Comparison of ENCODE assay signal across 10 cellular contexts in the genomic region with DNA sequence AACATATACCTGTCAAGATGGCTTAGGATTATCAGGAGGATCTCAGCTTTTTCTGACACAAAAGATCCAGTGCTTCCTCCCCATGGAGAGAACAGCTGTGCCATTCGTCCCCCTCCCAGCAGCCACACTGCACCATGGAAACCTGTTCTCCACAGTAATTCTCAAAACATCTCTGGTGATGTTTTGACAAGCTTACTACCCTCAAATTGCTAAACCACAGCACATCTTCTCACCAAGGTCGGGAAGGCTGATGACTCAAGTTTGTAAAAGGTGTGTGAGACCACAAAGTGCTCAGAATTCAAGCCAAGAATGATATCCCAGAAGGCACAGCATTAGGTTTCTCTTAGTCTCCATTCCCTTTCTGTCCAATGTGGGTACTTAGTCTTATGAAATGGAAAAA. TPM values are rescaled to one million over a fixed set of nuclear protein-coding genes. Genes with fewer than 3 reads are reported as not detected.
DNase-seq lines count a peak whose midpoint lies in the region; ATAC-seq, FAIRE-seq and TF ChIP-seq lines count a peak whose summit lies in the region.
"Had no signal": no experiment of that assay in that cellular context is flagged by ENCODE, and none has a peak within 500 bp of the region (broad histone marks: within the 10 kb centered on the region; RNA-seq: fewer than 3 reads in every experiment).

No MANE protein-coding gene starts in this region.

- H3K4me3 Mint-ChIP-seq in CD4-positive, alpha-beta memory T cell, result no peak overlapping the region

- H3K4me3 ChIP-seq in choroid plexus epithelial cell (ENCODE audit: low read depth, low read length), result no peak overlapping the region
- no peak overlapping the region for H3K4me3 ChIP-seq in CD4-positive, alpha-beta memory T cell (ENCODE audit: low read length in 2 of 2)

- peaks cover 2 to 11% (median 6%) of the 10 kb centered on the region in 4 donors for H3K4me1 Mint-ChIP-seq in CD4-positive, alpha-beta memory T cell

- H3K9me3 ChIP-seq in CD4-positive, alpha-beta memory T cell (ENCODE audit: control insufficient read depth in 1 of 2, low read length in 2 of 2), result no peaks in the 10 kb centered on the region

- CTCF ChIA-PET in CD4-positive, alpha-beta memory T cell (lab: Charles Lee; ENCODE audit: partially characterized antibody), result interaction anchor here (1.3 kb wide), 1 partner anchor 365 kb away, joined by 4 read pairs; no protein-coding TSS in a partner anchor

- H3K27ac Mint-ChIP-seq in CD4-positive, alpha-beta memory T cell, result no peak overlapping the region

- H3K9me3 Mint-ChIP-seq in CD4-positive, alpha-beta memory T cell, result no peaks in the 10 kb centered on the region

- POLR2A ChIA-PET in CD4-positive, alpha-beta memory T cell (lab: Charles Lee; ENCODE audit: partially characterized antibody), result no interaction called here

- DNase-seq in GM12892 (ENCODE audit: insufficient read length) (no peak), choroid plexus epithelial cell (ENCODE audit: low read depth) (peak; percentile 72), KBM-7 (no peak), left colon (no peak), dermis blood vessel endothelial cell (no peak)
- DNase-seq in CD4-positive, alpha-beta memory T cell, result no peak
- DNase-seq: anterior cingulate cortex, NCI-H524 had no signal

- H3K36me3 Mint-ChIP-seq in CD4-positive, alpha-beta memory T cell, result no peaks in the 10 kb centered on the region

- FAIRE-seq in GM12892 (lab: Jason Lieb, UNC), result peak; percentile 90

- TF ChIP-seq POLR2A in GM12892 (IDR thresholded peaks at IDR 0.05; ENCODE audit: low read depth, low read length), result no peak

- in situ Hi-C loops in KBM-7 (cut with MboI; ENCODE audit: low pct_unique_long_range_greater_than_20kb, low sequenced_read_pairs), result no loop called here

- intact Hi-C loops in left colon (cut with DNase I, micrococcal nuclease), result no loop called here
- intact Hi-C loops in CD4-positive, alpha-beta memory T cell (cut with micrococcal nuclease), result no loop called here

- peaks cover 11% of the 10 kb centered on the region for H3K4me1 ChIP-seq in CD4-positive, alpha-beta memory T cell (ENCODE audit: insufficient read depth, low read length)

- ATAC-seq in GM21515 (IDR thresholded peaks at IDR 0.05; ENCODE audit: unreplicated experiment), result peak; percentile 52
- ATAC-seq in HG03469 (IDR thresholded peaks at IDR 0.05; ENCODE audit: unreplicated experiment), result peak; percentile 74
- no peak for ATAC-seq in left colon

- H3K36me3 ChIP-seq in CD4-positive, alpha-beta memory T cell (ENCODE audit: insufficient read depth, low read length), result no peaks in the 10 kb centered on the region

- no peak overlapping the region for H3K27ac ChIP-seq in CD4-positive, alpha-beta memory T cell (ENCODE audit: low read depth, low read length)

- no peak for TF ChIP-seq CTCF in choroid plexus epithelial cell (conservative IDR thresholded peaks at IDR 0.05; ENCODE audit: low read depth, low read length)

- no peaks in the 10 kb centered on the region for H3K27me3 ChIP-seq in CD4-positive, alpha-beta memory T cell (ENCODE audit: insufficient read depth, low read length)

- peaks cover 0 to 6% of the 10 kb centered on the region in 2 donors for H3K27me3 Mint-ChIP-seq in CD4-positive, alpha-beta memory T cell

RNA-seq across cellular contexts. Expression of gene RAB38, which starts 3.9 kb away (rescaled TPM):
- 2.2 TPM for polyA plus RNA-seq in GM12892 (2012; ENCODE audit: missing spikeins)
- total RNA-seq in left colon, result 1 to 10 TPM in 1 of 2 donors, under 1 TPM in 1; 0.70 to 2.1 TPM
- total RNA-seq in CD4-positive, alpha-beta memory T cell, result under 1 TPM; 0.30 to 0.67 TPM
- polyA plus RNA-seq in CD4-positive, alpha-beta memory T cell, result 1 to 10 TPM in 1 of 2 donors, under 1 TPM in 1; 0.46 to 1.0 TPM
- total RNA-seq in dermis blood vessel endothelial cell, result 0.34 and 1.6 TPM in 2 replicates
